In the genomic region with DNA sequence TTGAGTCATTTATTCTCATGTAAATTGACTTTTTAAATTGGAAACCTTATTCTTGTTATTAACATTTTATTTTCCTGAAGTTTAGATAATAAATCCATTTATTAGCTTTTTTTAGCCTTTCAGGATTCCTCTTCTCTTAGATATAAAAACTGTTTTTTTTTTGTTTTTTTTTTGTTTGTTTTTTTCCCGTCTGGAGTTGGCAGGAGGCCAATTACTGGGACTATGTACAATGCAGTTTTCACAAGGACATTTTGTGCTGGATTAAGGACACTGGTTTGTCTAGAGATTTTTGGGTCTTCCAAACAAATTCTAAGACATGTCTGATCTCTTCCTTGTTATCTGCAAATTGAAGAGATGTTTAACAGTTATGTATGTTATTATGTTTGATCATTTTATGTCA, we compare ENCODE assay signal across 36 cellular contexts. TPM values are rescaled to one million over a fixed set of nuclear protein-coding genes. Genes with fewer than 3 reads are reported as not detected.
"Had no signal": no experiment of that assay in that cellular context is flagged by ENCODE, and none has a peak within 500 bp of the region (broad histone marks: within the 10 kb centered on the region; RNA-seq: fewer than 3 reads in every experiment).

No MANE protein-coding gene starts in this region.

- H3K36me3 Mint-ChIP-seq: naive thymus-derived CD8-positive, alpha-beta T cell; stimulated activated memory B cell treated with anti-CD40 and anti-IgM and Interleukin-4, amounts not matched to agents 10 μg/mL and 1 μg/mL and 100 μg/mL, for 72 hours; type B pancreatic cell had no signal

- H3K9me3 ChIP-seq: left lung, lower lobe of right lung, pancreas, prostate gland, sigmoid colon, spleen, tibial nerve, uterus had no signal

- FAIRE-seq: keratinocyte, pancreas, small intestine had no signal

- H3K4me3 Mint-ChIP-seq: naive thymus-derived CD8-positive, alpha-beta T cell; nephron; neural crest cell; stimulated activated memory B cell treated with anti-CD40 and anti-IgM and Interleukin-4, amounts not matched to agents 10 μg/mL and 1 μg/mL and 100 μg/mL, for 72 hours; stimulated activated naive CD8-positive, alpha-beta T cell treated with anti-CD3 and anti-CD28 coated beads, Interleukin-15, amount 100 ng/mL, for 72 hours; type B pancreatic cell had no signal

- H3K27ac Mint-ChIP-seq: naive thymus-derived CD8-positive, alpha-beta T cell; nephron; stimulated activated memory B cell treated with anti-CD40 and anti-IgM and Interleukin-4, amounts not matched to agents 10 μg/mL and 1 μg/mL and 100 μg/mL, for 72 hours; stimulated activated naive CD8-positive, alpha-beta T cell treated with anti-CD3 and anti-CD28 coated beads, Interleukin-15, amount 100 ng/mL, for 72 hours; type B pancreatic cell had no signal

- H3K27ac ChIP-seq: left lung, lower lobe of right lung, pancreas, prostate gland, sigmoid colon, spleen, tibial nerve, uterus had no signal

- DNase-seq: hippocampal formation; left colon; left lung; lower lobe of right lung; mammary epithelial cell; mesenchymal stem cell; naive thymus-derived CD8-positive, alpha-beta T cell; nucleus accumbens; pancreas; posterior cingulate gyrus; retina; right cardiac atrium; sigmoid colon; small intestine; spleen; stimulated activated CD4-positive, alpha-beta T cell treated with anti-CD3 and anti-CD28 coated beads, Interleukin-1b, Interleukin-23, amount 100 ng/mL, for 48 hours; stimulated activated CD4-positive, alpha-beta T cell treated with anti-CD3 and anti-CD28 coated beads, Interleukin-2, amount 100 ng/mL, for 48 hours; stimulated activated CD4-positive, alpha-beta T cell treated with anti-CD3 and anti-CD28 coated beads, Interleukin-4, amount 100 ng/mL, for 4 hours; stimulated activated CD8-positive, alpha-beta memory T cell treated with anti-CD3 and anti-CD28 coated beads, Interleukin-4, amount 100 ng/mL, for 48 hours; stimulated activated naive CD4-positive, alpha-beta T cell treated with Interleukin-2 at 50 U/mL for 16 hours; stimulated activated naive CD8-positive, alpha-beta T cell treated with anti-CD3 and anti-CD28 coated beads, Interleukin-15, amount 100 ng/mL, for 72 hours; substantia nigra; uterus had no signal

- H3K4me3 ChIP-seq: left lung, lower lobe of right lung, pancreas, prostate gland, sigmoid colon, spleen, tibial nerve, uterus had no signal

- H3K4me1 Mint-ChIP-seq: nephron; neural crest cell; stimulated activated naive CD8-positive, alpha-beta T cell treated with anti-CD3 and anti-CD28 coated beads, Interleukin-15, amount 100 ng/mL, for 72 hours had no signal

- H3K9me3 Mint-ChIP-seq: naive thymus-derived CD8-positive, alpha-beta T cell; nephron; neural crest cell; stimulated activated memory B cell treated with anti-CD40 and anti-IgM and Interleukin-4, amounts not matched to agents 10 μg/mL and 1 μg/mL and 100 μg/mL, for 72 hours; stimulated activated naive CD8-positive, alpha-beta T cell treated with anti-CD3 and anti-CD28 coated beads, Interleukin-15, amount 100 ng/mL, for 72 hours; type B pancreatic cell had no signal

- ATAC-seq: left colon; left lung; lower lobe of right lung; naive thymus-derived CD8-positive, alpha-beta T cell; pancreas; right cardiac atrium; stimulated activated memory B cell treated with anti-CD40 and anti-IgM and Interleukin-4, amounts not matched to agents 10 μg/mL and 1 μg/mL and 100 μg/mL, for 72 hours; stimulated activated naive CD8-positive, alpha-beta T cell treated with anti-CD3 and anti-CD28 coated beads, Interleukin-15, amount 100 ng/mL, for 72 hours had no signal

- H3K4me1 ChIP-seq: left lung, lower lobe of right lung, pancreas, prostate gland, sigmoid colon, spleen, tibial nerve, uterus had no signal

- H3K36me3 ChIP-seq: left lung, lower lobe of right lung, pancreas, prostate gland, sigmoid colon, spleen, tibial nerve, uterus had no signal

RNA-seq across cellular contexts. Expression of gene BTNL2, which starts 1.3 kb away (rescaled TPM):
- total RNA-seq: left colon; left lung; liver; lower lobe of right lung; mammary epithelial cell; mucosa of gallbladder; naive thymus-derived CD8-positive, alpha-beta T cell; neural crest cell; osteoblast; pancreas; prostate gland; right cardiac atrium; sigmoid colon; spleen; temporal lobe; tibial nerve; ureter; uterus had no signal
- polyA plus RNA-seq: keratinocyte; liver; mammary epithelial cell; naive thymus-derived CD8-positive, alpha-beta T cell; pancreas; right cardiac atrium; sigmoid colon; spleen; thymus had no signal

RNA-seq across cellular contexts. Expression of gene TSBP1, which starts 34.0 kb away (rescaled TPM):
- total RNA-seq: left colon; left lung; liver; lower lobe of right lung; mammary epithelial cell; mucosa of gallbladder; naive thymus-derived CD8-positive, alpha-beta T cell; neural crest cell; osteoblast; pancreas; right cardiac atrium; sigmoid colon; spleen; temporal lobe; tibial nerve; ureter; uterus had no signal
- polyA plus RNA-seq: keratinocyte; liver; mammary epithelial cell; naive thymus-derived CD8-positive, alpha-beta T cell; pancreas; right cardiac atrium; sigmoid colon; small intestine; spleen; thymus had no signal
